In the genomic region with DNA sequence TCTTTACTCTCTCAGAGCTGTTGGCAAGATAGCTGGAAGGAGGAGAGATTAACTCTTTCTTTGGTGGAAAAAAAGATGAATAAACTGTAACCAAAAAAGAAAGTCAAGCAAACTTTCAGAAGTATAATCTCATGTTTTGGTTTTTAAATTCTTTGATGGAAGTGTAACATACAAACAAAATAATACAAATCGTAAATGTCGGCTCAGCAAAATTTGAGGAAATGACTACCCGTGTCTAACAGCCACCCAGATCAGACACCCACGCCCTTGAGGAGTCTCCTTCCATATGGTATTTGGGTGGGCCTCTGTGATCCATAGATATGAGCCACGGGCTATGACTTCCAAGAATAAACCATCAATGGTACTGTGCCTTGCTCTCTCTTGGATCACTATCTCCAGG, we compare ENCODE assay signal across 37 cellular contexts. TPM values are rescaled to one million over a fixed set of nuclear protein-coding genes. Genes with fewer than 3 reads are reported as not detected.
"Had no signal": no experiment of that assay in that cellular context is flagged by ENCODE, and none has a peak within 500 bp of the region (broad histone marks: within the 10 kb centered on the region; RNA-seq: fewer than 3 reads in every experiment).

No MANE protein-coding gene starts in this region.

- H3K27ac ChIP-seq: brain microvascular endothelial cell, PC-9 had no signal

- H3K36me3 ChIP-seq: brain microvascular endothelial cell had no signal

- DNase-seq: activated CD4-positive, alpha-beta memory T cell treated with anti-CD3 and anti-CD28 coated beads, Interleukin-2, amount 10 ng/mL, durations not matched to agents 7 days and 5 days; activated CD4-positive, alpha-beta T cell treated with anti-CD3 and anti-CD28 coated beads for 36 hours; activated CD4-positive, alpha-beta T cell treated with anti-CD3 and anti-CD28 coated beads, Interleukin-2, amount 50 U/mL, for 1 hour; activated CD8-positive, alpha-beta memory T cell treated with anti-CD3 and anti-CD28 coated beads for 24 hours; activated CD8-positive, alpha-beta memory T cell treated with anti-CD3 and anti-CD28 coated beads, Interleukin-2, amount 10 ng/mL, durations not matched to agents 7 days and 5 days; activated CD8-positive, alpha-beta memory T cell treated with anti-CD3 and anti-CD28 coated beads, Interleukin-2, amount 50 U/mL, for 48 hours; activated naive CD4-positive, alpha-beta T cell; activated naive CD4-positive, alpha-beta T cell treated with anti-CD3 and anti-CD28 coated beads, Interleukin-2, amount 50 U/mL, for 16 hours; activated naive CD8-positive, alpha-beta T cell treated with anti-CD3 and anti-CD28 coated beads for 36 hours; activated T-cell treated with anti-CD3 and anti-CD28 coated beads, Interleukin-2, amount 50 U/mL, for 72 hours; amniotic stem cell; brain microvascular endothelial cell; central memory CD4-positive, alpha-beta T cell; NCI-H1105; NCI-H1436; NCI-H1694; NCI-H1930; NCI-H2081 treated with DMSO at 0.1 percent for 48 hours; NCI-H226; NCI-H446 treated with DMSO at 0.1 percent for 48 hours; NCI-H524 treated with DMSO at 0.1 percent for 48 hours; NCI-H748 treated with DMSO at 0.1 percent for 48 hours; PC-9; Right ventricle myocardium superior; SW 1271; T-helper 1 cell; T-helper 2 cell; T-helper 9 cell had no signal

- H3K4me3 ChIP-seq: PC-9 had no signal

- H3K27me3 ChIP-seq: brain microvascular endothelial cell had no signal

- FAIRE-seq: colon, RCC 7860 had no signal

- H3K4me2 ChIP-seq: PC-9 had no signal

- H2AFZ ChIP-seq: PC-9 had no signal

- ATAC-seq: activated CD4-positive, alpha-beta T cell treated with anti-CD3 and anti-CD28 coated beads for 36 hours; activated CD4-positive, CD25-positive, alpha-beta regulatory T cell treated with anti-CD3 and anti-CD28 coated beads, Interleukin-2, amount 50 U/mL, for 24 hours; activated CD8-positive, alpha-beta memory T cell treated with anti-CD3 and anti-CD28 coated beads, Interleukin-2, amount 10 ng/mL, durations not matched to agents 7 days and 5 days; activated T-cell treated with anti-CD3 and anti-CD28 coated beads, Interleukin-2, amount 50 U/mL, for 72 hours; activated T-helper 17 cell treated with anti-CD3 and anti-CD28 coated beads, Interleukin-2, amount 50 U/mL, for 72 hours; WTC11 had no signal

RNA-seq across cellular contexts. Expression of a gene that starts 9.5 kb away (rescaled TPM):
- total RNA-seq: activated CD4-positive, alpha-beta T cell treated with anti-CD3 and anti-CD28 coated beads for 36 hours; activated naive CD8-positive, alpha-beta T cell treated with anti-CD3 and anti-CD28 coated beads for 36 hours; cerebellum; OCI-LY7; PC-9; WTC11 had no signal

RNA-seq across cellular contexts. Expression of a gene that starts 11.9 kb away (rescaled TPM):
- total RNA-seq: activated CD4-positive, alpha-beta memory T cell treated with anti-CD3 and anti-CD28 coated beads, Interleukin-2, amount 10 ng/mL, durations not matched to agents 7 days and 5 days; activated CD4-positive, alpha-beta T cell treated with anti-CD3 and anti-CD28 coated beads for 36 hours; activated CD8-positive, alpha-beta memory T cell treated with anti-CD3 and anti-CD28 coated beads, Interleukin-2, amount 10 ng/mL, durations not matched to agents 7 days and 5 days; activated naive CD8-positive, alpha-beta T cell treated with anti-CD3 and anti-CD28 coated beads for 36 hours; activated T-cell treated with anti-CD3 and anti-CD28 coated beads, Interleukin-2, amount 50 U/mL, for 72 hours; activated T-helper 17 cell treated with anti-CD3 and anti-CD28 coated beads, Interleukin-2, amount 50 U/mL, for 72 hours; aorta; cerebellum; M059J; OCI-LY7; PC-9; Right ventricle myocardium superior; WTC11 had no signal
- polyA plus RNA-seq: aorta had no signal

RNA-seq across cellular contexts. Expression of a gene that starts 24.2 kb away (rescaled TPM):
- total RNA-seq: activated CD4-positive, alpha-beta memory T cell treated with anti-CD3 and anti-CD28 coated beads, Interleukin-2, amount 10 ng/mL, durations not matched to agents 7 days and 5 days; activated CD4-positive, alpha-beta T cell treated with anti-CD3 and anti-CD28 coated beads for 36 hours; activated CD8-positive, alpha-beta memory T cell treated with anti-CD3 and anti-CD28 coated beads, Interleukin-2, amount 10 ng/mL, durations not matched to agents 7 days and 5 days; activated naive CD8-positive, alpha-beta T cell treated with anti-CD3 and anti-CD28 coated beads for 36 hours; activated T-cell treated with anti-CD3 and anti-CD28 coated beads, Interleukin-2, amount 50 U/mL, for 72 hours; activated T-helper 17 cell treated with anti-CD3 and anti-CD28 coated beads, Interleukin-2, amount 50 U/mL, for 72 hours; cerebellum; M059J; OCI-LY7; PC-9; WTC11 had no signal

RNA-seq across cellular contexts. Expression of a gene that starts 36.7 kb away (rescaled TPM):
- total RNA-seq: activated CD4-positive, alpha-beta memory T cell treated with anti-CD3 and anti-CD28 coated beads, Interleukin-2, amount 10 ng/mL, durations not matched to agents 7 days and 5 days; activated CD8-positive, alpha-beta memory T cell treated with anti-CD3 and anti-CD28 coated beads, Interleukin-2, amount 10 ng/mL, durations not matched to agents 7 days and 5 days; activated naive CD8-positive, alpha-beta T cell treated with anti-CD3 and anti-CD28 coated beads for 36 hours; activated T-helper 17 cell treated with anti-CD3 and anti-CD28 coated beads, Interleukin-2, amount 50 U/mL, for 72 hours; aorta; cerebellum; M059J; OCI-LY7; PC-9; Right ventricle myocardium superior; WTC11 had no signal
